1 cellular context compared by ENCODE assay signal in genomic region chr19:42091300-42092266, GRCh38.
TF ChIP-seq lines count a peak whose summit lies in the region.

No MANE protein-coding gene starts in this region.

TF ChIP-seq in A549, 52 proteins besides CTCF, POLR2A, EP300 and RAD21 (continued from another document):
- TF ChIP-seq REST (IDR thresholded peaks at IDR 0.05) = no peak
